Comparison of ENCODE assay signal across 28 cellular contexts in the genomic region with DNA sequence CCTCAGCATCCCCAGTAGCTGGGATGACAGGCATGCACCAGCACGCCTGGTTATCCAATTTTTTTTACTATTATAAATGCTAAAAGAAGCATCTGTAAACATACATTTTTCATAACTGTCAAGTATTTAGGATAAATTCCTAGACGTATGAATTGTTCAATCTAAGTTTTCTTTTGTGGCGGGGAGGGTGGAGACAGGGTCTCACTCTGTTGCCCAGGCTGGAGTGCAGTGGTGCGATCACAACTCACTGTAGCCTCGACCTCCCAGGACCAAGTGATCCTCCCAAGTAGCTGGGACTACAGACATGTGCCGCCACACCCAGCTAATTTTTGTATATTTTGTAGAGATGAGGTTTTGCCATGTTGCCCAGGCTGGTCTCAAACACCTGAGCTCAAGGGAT.
"Had no signal": no experiment of that assay in that cellular context is flagged by ENCODE, and none has a peak within 500 bp of the region (broad histone marks: within the 10 kb centered on the region; RNA-seq: fewer than 3 reads in every experiment).

No MANE protein-coding gene starts in this region.

- H3K27ac Mint-ChIP-seq: dendritic cell treated with granulocyte-macrophage colony-stimulating factor and Interleukin-4, amounts not matched to agents 40 ng/mL and 50 ng/mL, for 4 days; effector memory CD8-positive, alpha-beta T cell had no signal

- H3K9me3 ChIP-seq: colonic mucosa, esophagus muscularis mucosa, esophagus squamous epithelium, gastrocnemius medialis, gastroesophageal sphincter, heart left ventricle, heart right ventricle had no signal

- H3K27me3 Mint-ChIP-seq: dendritic cell treated with granulocyte-macrophage colony-stimulating factor and Interleukin-4, amounts not matched to agents 40 ng/mL and 50 ng/mL, for 4 days had no signal

- H3K4me1 ChIP-seq: colonic mucosa, esophagus muscularis mucosa, gastrocnemius medialis, gastroesophageal sphincter had no signal

- H3K27me3 ChIP-seq: colonic mucosa, dorsolateral prefrontal cortex, esophagus muscularis mucosa, esophagus squamous epithelium, foreskin keratinocyte, gastrocnemius medialis, gastroesophageal sphincter, heart left ventricle, heart right ventricle had no signal

- FAIRE-seq: colon, endometrium, endothelial cell of umbilical vein, frontal cortex had no signal

- ATAC-seq: effector memory CD8-positive, alpha-beta T cell; esophagus mucosa; foreskin keratinocyte; gastrocnemius medialis; gastroesophageal sphincter; heart left ventricle; heart right ventricle had no signal

- H3K9me3 Mint-ChIP-seq: dendritic cell treated with granulocyte-macrophage colony-stimulating factor and Interleukin-4, amounts not matched to agents 40 ng/mL and 50 ng/mL, for 4 days; effector memory CD8-positive, alpha-beta T cell; endodermal cell had no signal

- DNase-seq: colonic mucosa; dermis blood vessel endothelial cell; dorsolateral prefrontal cortex; effector CD4-positive, alpha-beta T cell; effector CD8-positive, alpha-beta T cell; effector memory CD4-positive, alpha-beta T cell; effector memory CD8-positive, alpha-beta T cell; endodermal cell; erythroblast; esophagus squamous epithelium; foreskin fibroblast; foreskin keratinocyte; foreskin melanocyte; gastrocnemius medialis; glutamatergic neuron; head of caudate nucleus; heart left ventricle; heart right ventricle had no signal

- H3K4me3 ChIP-seq: colonic mucosa, coronary artery, dorsolateral prefrontal cortex, esophagus muscularis mucosa, esophagus squamous epithelium, gastrocnemius medialis, gastroesophageal sphincter, heart left ventricle, heart right ventricle had no signal

- H3K36me3 ChIP-seq: colonic mucosa, esophagus muscularis mucosa, esophagus squamous epithelium, gastrocnemius medialis, gastroesophageal sphincter, heart left ventricle, heart right ventricle had no signal

- H3K27ac ChIP-seq: colonic mucosa, coronary artery, dorsolateral prefrontal cortex, epithelial cell of prostate, esophagus muscularis mucosa, esophagus squamous epithelium, foreskin keratinocyte, gastrocnemius medialis, gastroesophageal sphincter, heart left ventricle, heart right ventricle had no signal

- H3K4me3 Mint-ChIP-seq: dendritic cell treated with granulocyte-macrophage colony-stimulating factor and Interleukin-4, amounts not matched to agents 40 ng/mL and 50 ng/mL, for 4 days; effector memory CD8-positive, alpha-beta T cell; endodermal cell had no signal
